1 cellular context compared by ENCODE assay signal in the genomic region with DNA sequence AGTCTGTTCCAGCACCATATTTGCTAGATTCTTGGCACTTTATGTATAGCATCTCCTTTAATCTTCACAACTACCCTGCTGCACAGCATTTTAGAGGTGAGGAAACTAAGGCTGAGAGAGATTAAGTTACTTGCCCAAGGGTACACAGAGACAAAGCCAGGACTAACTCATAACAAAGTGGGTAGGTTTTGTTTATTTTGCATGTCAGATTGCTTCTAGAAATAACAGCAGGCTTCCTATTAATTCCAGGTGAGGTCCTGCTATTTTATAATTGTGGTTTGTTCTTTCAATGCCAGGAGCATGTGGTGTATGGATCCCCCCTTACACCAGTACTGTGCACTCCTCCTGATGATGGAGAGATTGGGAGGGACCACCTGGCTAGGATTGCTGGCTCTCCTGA.
TF ChIP-seq lines count a peak whose summit lies in the region.

No MANE protein-coding gene starts in this region.

TF ChIP-seq in HEK293, 187 proteins besides CTCF, POLR2A, EP300 and RAD21 (continued from another document):
- 0 out of 2 replicates have a peak, but pooled peaks have one; percentile 10 for TF ChIP-seq HOXD13 (CRISPR knock-in tag; IDR thresholded peaks at IDR 0.05; ENCODE audit: borderline replicate concordance)
- TF ChIP-seq IKZF3 (tag by site-specific recombination; IDR thresholded peaks at IDR 0.05): 0 out of 2 replicates have a peak, but pooled peaks have one; percentile 9
